ENCODE assay signal across 19 cellular contexts in the genomic region with DNA sequence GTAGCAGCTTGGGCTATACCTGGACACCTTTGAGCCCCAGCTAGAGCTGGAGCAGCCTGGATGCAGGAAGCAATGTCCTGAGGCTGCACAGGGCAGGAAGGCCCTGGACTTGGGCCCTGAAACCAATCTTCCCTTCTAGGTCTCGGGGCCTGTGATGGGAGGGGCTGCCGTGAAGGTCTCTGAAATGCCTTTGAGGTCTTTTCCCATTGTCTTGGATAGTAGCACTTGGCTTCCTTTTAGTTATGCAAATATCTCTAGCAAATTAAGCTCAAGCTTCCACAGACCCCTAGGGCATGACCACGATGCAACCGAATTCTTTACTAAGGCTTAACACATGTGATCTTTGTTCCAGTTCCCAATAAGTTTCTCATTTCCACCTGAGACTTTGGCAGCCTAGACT. TPM values are rescaled to one million over a fixed set of nuclear protein-coding genes. Genes with fewer than 3 reads are reported as not detected.
"Had no signal": no experiment of that assay in that cellular context is flagged by ENCODE, and none has a peak within 500 bp of the region (broad histone marks: within the 10 kb centered on the region; RNA-seq: fewer than 3 reads in every experiment).

No MANE protein-coding gene starts in this region.

- H3K9me3 ChIP-seq: thyroid gland had no signal

- H3K27me3 ChIP-seq: brain microvascular endothelial cell, right atrium auricular region, thyroid gland had no signal

- H3K4me1 ChIP-seq: right atrium auricular region, thyroid gland had no signal

- H3K4me3 ChIP-seq: right atrium auricular region, skin epidermis, thyroid gland had no signal

- ATAC-seq: effector memory CD8-positive, alpha-beta T cell; stimulated activated naive B cell treated with anti-CD40 and anti-IgM and Interleukin-4, amounts not matched to agents 10 μg/mL and 1 μg/mL and 100 μg/mL, for 72 hours had no signal

- H3K36me3 ChIP-seq: brain microvascular endothelial cell, right atrium auricular region, thyroid gland had no signal

- H3K27ac ChIP-seq: brain microvascular endothelial cell, epithelial cell of prostate, right atrium auricular region, skin epidermis, thyroid gland had no signal

- DNase-seq: activated CD4-positive, CD25-positive, alpha-beta regulatory T cell treated with anti-CD3 and anti-CD28 coated beads, Interleukin-2, amount 50 U/mL, for 72 hours; activated naive CD4-positive, alpha-beta T cell; activated naive CD8-positive, alpha-beta T cell treated with anti-CD3 and anti-CD28 coated beads, Interleukin-2, amount 10 ng/mL, durations not matched to agents 7 days and 5 days; brain microvascular endothelial cell; effector memory CD8-positive, alpha-beta T cell; foreskin melanocyte; kidney glomerular epithelial cell; nephron progenitor cell; occipital lobe; stimulated activated CD4-positive, alpha-beta T cell treated with anti-CD3 and anti-CD28 coated beads, Interleukin-15, amount 100 ng/mL, for 24 hours; stimulated activated CD4-positive, alpha-beta T cell treated with anti-CD3 and anti-CD28 coated beads, Interleukin-4, amount 100 ng/mL, for 1 hour; stimulated activated naive B cell treated with anti-CD40 and anti-IgM and Interleukin-4, amounts not matched to agents 10 μg/mL and 1 μg/mL and 100 μg/mL, for 72 hours; thyroid gland had no signal

RNA-seq across cellular contexts. Expression of gene LINC01488, which starts 40.0 kb away (rescaled TPM):
- total RNA-seq: activated CD8-positive, alpha-beta memory T cell treated with anti-CD3 and anti-CD28 coated beads for 36 hours; activated naive CD8-positive, alpha-beta T cell treated with anti-CD3 and anti-CD28 coated beads, Interleukin-2, amount 10 ng/mL, durations not matched to agents 7 days and 5 days; fibroblast of lung; lower leg skin; occipital lobe; right atrium auricular region; thyroid gland had no signal
